Comparison of ENCODE assay signal across 24 cellular contexts in genomic region chr5:149832636-149833035, GRCh38.
"Had no signal": no experiment of that assay in that cellular context is flagged by ENCODE, and none has a peak within 500 bp of the region (broad histone marks: within the 10 kb centered on the region; RNA-seq: fewer than 3 reads in every experiment).

No MANE protein-coding gene starts in this region.

- H3K4me3 Mint-ChIP-seq: dendritic cell treated with granulocyte-macrophage colony-stimulating factor and Interleukin-4, amounts not matched to agents 40 ng/mL and 50 ng/mL, for 4 days; effector memory CD8-positive, alpha-beta T cell; endodermal cell had no signal

- H3K4me3 ChIP-seq: coronary artery, dorsolateral prefrontal cortex, esophagus muscularis mucosa, esophagus squamous epithelium, gastrocnemius medialis, gastroesophageal sphincter, heart left ventricle, heart right ventricle had no signal

- H3K9me3 Mint-ChIP-seq: dendritic cell treated with granulocyte-macrophage colony-stimulating factor and Interleukin-4, amounts not matched to agents 40 ng/mL and 50 ng/mL, for 4 days; effector memory CD8-positive, alpha-beta T cell; endodermal cell had no signal

- H3K9me3 ChIP-seq: esophagus muscularis mucosa, esophagus squamous epithelium, gastrocnemius medialis, gastroesophageal sphincter, heart left ventricle, heart right ventricle had no signal

- H3K27ac Mint-ChIP-seq: dendritic cell treated with granulocyte-macrophage colony-stimulating factor and Interleukin-4, amounts not matched to agents 40 ng/mL and 50 ng/mL, for 4 days; effector memory CD8-positive, alpha-beta T cell; endodermal cell had no signal

- ATAC-seq: effector memory CD8-positive, alpha-beta T cell; esophagus mucosa; foreskin keratinocyte; gastrocnemius medialis; gastroesophageal sphincter; heart left ventricle had no signal

- DNase-seq: cortex of kidney; dermis blood vessel endothelial cell; dorsolateral prefrontal cortex; effector CD4-positive, alpha-beta T cell; effector CD8-positive, alpha-beta T cell; effector memory CD4-positive, alpha-beta T cell; effector memory CD8-positive, alpha-beta T cell; endodermal cell; erythroblast; esophagus squamous epithelium; foreskin fibroblast; foreskin keratinocyte; foreskin melanocyte; gastrocnemius medialis; glutamatergic neuron; head of caudate nucleus; heart left ventricle; heart right ventricle had no signal

- H3K27me3 ChIP-seq: dorsolateral prefrontal cortex, esophagus muscularis mucosa, esophagus squamous epithelium, foreskin keratinocyte, gastrocnemius medialis, gastroesophageal sphincter, heart left ventricle, heart right ventricle had no signal

- H3K27me3 Mint-ChIP-seq: dendritic cell treated with granulocyte-macrophage colony-stimulating factor and Interleukin-4, amounts not matched to agents 40 ng/mL and 50 ng/mL, for 4 days; effector memory CD8-positive, alpha-beta T cell had no signal

- H3K27ac ChIP-seq: coronary artery, dorsolateral prefrontal cortex, epithelial cell of prostate, esophagus muscularis mucosa, esophagus squamous epithelium, foreskin keratinocyte, gastrocnemius medialis, gastroesophageal sphincter, heart left ventricle, heart right ventricle had no signal
